In the genomic region with DNA sequence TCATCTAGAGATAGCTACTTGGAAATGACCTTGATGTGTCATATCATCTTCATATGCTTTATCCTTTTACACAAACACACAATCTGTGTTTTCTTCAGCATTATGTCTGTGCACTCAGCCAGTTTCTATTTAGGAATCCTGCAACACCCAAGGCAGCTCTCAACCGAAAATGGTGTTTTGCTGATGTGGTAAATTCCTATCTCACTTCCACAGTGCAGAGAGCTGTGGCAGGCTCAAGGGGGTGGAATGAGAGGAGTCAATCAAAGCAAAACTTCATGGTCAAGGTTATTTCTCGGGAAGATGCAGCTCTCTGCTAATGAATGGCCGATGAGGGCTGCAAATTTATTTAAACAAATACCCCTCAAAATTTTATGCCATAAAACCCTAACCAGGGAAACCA, we compare ENCODE assay signal across 41 cellular contexts. TPM values are rescaled to one million over a fixed set of nuclear protein-coding genes. Genes with fewer than 3 reads are reported as not detected.
"Had no signal": no experiment of that assay in that cellular context is flagged by ENCODE, and none has a peak within 500 bp of the region (broad histone marks: within the 10 kb centered on the region; RNA-seq: fewer than 3 reads in every experiment).

No MANE protein-coding gene starts in this region.

- H3K4me3 ChIP-seq: adrenal gland, body of pancreas, colonic mucosa, esophagus squamous epithelium, gastroesophageal sphincter had no signal

- H3K9me3 ChIP-seq: adrenal gland, body of pancreas, colonic mucosa, esophagus squamous epithelium, gastroesophageal sphincter had no signal

- FAIRE-seq: endometrium, endothelial cell of umbilical vein had no signal

- H3K36me3 Mint-ChIP-seq: activated CD4-positive, alpha-beta memory T cell treated with anti-CD3 and anti-CD28 coated beads for 36 hours; activated CD8-positive, alpha-beta memory T cell treated with anti-CD3 and anti-CD28 coated beads, Interleukin-2, amount 10 ng/mL, durations not matched to agents 7 days and 5 days; activated naive CD4-positive, alpha-beta T cell treated with anti-CD3 and anti-CD28 coated beads, Interleukin-2, amount 50 U/mL, for 24 hours; activated naive CD8-positive, alpha-beta T cell treated with anti-CD3 and anti-CD28 coated beads for 36 hours had no signal

- H3K4me3 Mint-ChIP-seq: activated CD4-positive, alpha-beta memory T cell treated with anti-CD3 and anti-CD28 coated beads for 36 hours; activated CD4-positive, alpha-beta T cell treated with anti-CD3 and anti-CD28 coated beads for 36 hours; activated CD4-positive, alpha-beta T cell treated with anti-CD3 and anti-CD28 coated beads, Interleukin-2, amount 10 ng/mL, durations not matched to agents 24 days and 14 days; activated CD8-positive, alpha-beta memory T cell treated with anti-CD3 and anti-CD28 coated beads, Interleukin-2, amount 10 ng/mL, durations not matched to agents 7 days and 5 days; activated CD8-positive, alpha-beta T cell treated with anti-CD3 and anti-CD28 coated beads, Interleukin-2, amount 10 ng/mL, durations not matched to agents 7 days and 5 days; activated naive CD4-positive, alpha-beta T cell treated with anti-CD3 and anti-CD28 coated beads for 36 hours; activated naive CD4-positive, alpha-beta T cell treated with anti-CD3 and anti-CD28 coated beads, Interleukin-2, amount 50 U/mL, for 24 hours; activated naive CD8-positive, alpha-beta T cell treated with anti-CD3 and anti-CD28 coated beads for 36 hours; activated naive CD8-positive, alpha-beta T cell treated with anti-CD3 and anti-CD28 coated beads, Interleukin-2, amount 50 U/mL, for 24 hours; activated T-helper 1 cell treated with anti-CD3 and anti-CD28 coated beads, Interleukin-12 subunit alpha, Interleukin-12 subunit beta, Interleukin-2, Interleukin-4 antibody, amounts not matched to agents 30 ng/mL and 10 ng/mL and 1 ng/mL, durations not matched to agents 14 hours and 24 hours and 36 hours; T-helper 17 cell; T-helper 2 cell treated with Interferon-gamma antibody and Interleukin-4, amounts not matched to agents 5 μg/mL and 100 μg/mL, for 36 hours had no signal

- DNase-seq: activated CD4-positive, alpha-beta memory T cell treated with anti-CD3 and anti-CD28 coated beads for 36 hours; activated CD4-positive, alpha-beta T cell treated with anti-CD3 and anti-CD28 coated beads for 36 hours; activated CD4-positive, alpha-beta T cell treated with anti-CD3 and anti-CD28 coated beads, Interleukin-2, amount 10 ng/mL, durations not matched to agents 24 days and 14 days; activated CD4-positive, CD25-positive, alpha-beta regulatory T cell; activated CD4-positive, CD25-positive, alpha-beta regulatory T cell treated with anti-CD3 and anti-CD28 coated beads, Interleukin-2, amount 50 U/mL, for 72 hours; activated CD8-positive, alpha-beta memory T cell treated with anti-CD3 and anti-CD28 coated beads, Interleukin-2, amount 10 ng/mL, durations not matched to agents 7 days and 5 days; activated CD8-positive, alpha-beta memory T cell treated with anti-CD3 and anti-CD28 coated beads, Interleukin-2, amount 50 U/mL, for 4 hours; activated CD8-positive, alpha-beta T cell treated with anti-CD3 and anti-CD28 coated beads, Interleukin-2, amount 10 ng/mL, durations not matched to agents 7 days and 5 days; activated effector memory CD4-positive, alpha-beta T cell treated with anti-CD3 and anti-CD28 coated beads, Interleukin-2, amount 50 U/mL, for 16 hours; activated naive CD4-positive, alpha-beta T cell treated with anti-CD3 and anti-CD28 coated beads for 36 hours; activated naive CD8-positive, alpha-beta T cell treated with anti-CD3 and anti-CD28 coated beads for 36 hours; activated naive CD8-positive, alpha-beta T cell treated with anti-CD3 and anti-CD28 coated beads, Interleukin-2, amount 50 U/mL, for 24 hours; activated T-cell treated with anti-CD3 and anti-CD28 coated beads, Interleukin-2, amount 50 U/mL, for 1 hour; activated T-cell treated with anti-CD3 and anti-CD28 coated beads, Interleukin-2, amount 50 U/mL, for 48 hours; adrenal gland; amygdala; aorta; body of pancreas; central memory CD4-positive, alpha-beta T cell; cerebellar nuclear complex; colonic mucosa; effector CD8-positive, alpha-beta T cell; esophagus squamous epithelium; foreskin melanocyte; T-helper 1 cell; T-helper 17 cell; T1000 had no signal

- H3K27ac Mint-ChIP-seq: activated CD4-positive, alpha-beta memory T cell treated with anti-CD3 and anti-CD28 coated beads for 36 hours; activated CD4-positive, alpha-beta T cell treated with anti-CD3 and anti-CD28 coated beads for 36 hours; activated CD4-positive, alpha-beta T cell treated with anti-CD3 and anti-CD28 coated beads, Interleukin-2, amount 10 ng/mL, durations not matched to agents 24 days and 14 days; activated CD8-positive, alpha-beta memory T cell treated with anti-CD3 and anti-CD28 coated beads, Interleukin-2, amount 10 ng/mL, durations not matched to agents 7 days and 5 days; activated CD8-positive, alpha-beta T cell treated with anti-CD3 and anti-CD28 coated beads, Interleukin-2, amount 10 ng/mL, durations not matched to agents 7 days and 5 days; activated naive CD4-positive, alpha-beta T cell treated with anti-CD3 and anti-CD28 coated beads for 36 hours; activated naive CD4-positive, alpha-beta T cell treated with anti-CD3 and anti-CD28 coated beads, Interleukin-2, amount 50 U/mL, for 24 hours; activated naive CD8-positive, alpha-beta T cell treated with anti-CD3 and anti-CD28 coated beads for 36 hours; activated naive CD8-positive, alpha-beta T cell treated with anti-CD3 and anti-CD28 coated beads, Interleukin-2, amount 50 U/mL, for 24 hours; activated T-helper 1 cell treated with anti-CD3 and anti-CD28 coated beads, Interleukin-12 subunit alpha, Interleukin-12 subunit beta, Interleukin-2, Interleukin-4 antibody, amounts not matched to agents 30 ng/mL and 10 ng/mL and 1 ng/mL, durations not matched to agents 14 hours and 24 hours and 36 hours; activated T-helper 2 cell treated with anti-CD3 and anti-CD28 coated beads, Interferon-gamma antibody, Interleukin-2, Interleukin-4, amounts not matched to agents 10 μg/mL and 5 μg/mL and 100 μg/mL, durations not matched to agents 14 hours and 24 hours and 36 hours; T-helper 17 cell; T-helper 2 cell treated with Interferon-gamma antibody and Interleukin-4, amounts not matched to agents 5 μg/mL and 100 μg/mL, for 36 hours had no signal

- H3K9me3 Mint-ChIP-seq: activated CD4-positive, alpha-beta T cell treated with anti-CD3 and anti-CD28 coated beads, Interleukin-2, amount 10 ng/mL, durations not matched to agents 24 days and 14 days; activated naive CD4-positive, alpha-beta T cell treated with anti-CD3 and anti-CD28 coated beads, Interleukin-2, amount 50 U/mL, for 24 hours had no signal

- H3K4me1 ChIP-seq: adrenal gland, colonic mucosa, esophagus squamous epithelium, gastroesophageal sphincter had no signal

- ATAC-seq: activated CD4-positive, alpha-beta T cell treated with anti-CD3 and anti-CD28 coated beads for 36 hours; activated CD8-positive, alpha-beta memory T cell treated with anti-CD3 and anti-CD28 coated beads, Interleukin-2, amount 10 ng/mL, durations not matched to agents 7 days and 5 days; activated CD8-positive, alpha-beta T cell treated with anti-CD3 and anti-CD28 coated beads, Interleukin-2, amount 10 ng/mL, durations not matched to agents 7 days and 5 days; activated naive CD8-positive, alpha-beta T cell treated with anti-CD3 and anti-CD28 coated beads, Interleukin-2, amount 50 U/mL, for 24 hours; body of pancreas; gastroesophageal sphincter; T-helper 17 cell had no signal

- H3K27me3 ChIP-seq: adrenal gland, body of pancreas, colonic mucosa, esophagus squamous epithelium, gastroesophageal sphincter had no signal

- H3K4me1 Mint-ChIP-seq: activated CD4-positive, alpha-beta T cell treated with anti-CD3 and anti-CD28 coated beads for 36 hours; activated CD4-positive, alpha-beta T cell treated with anti-CD3 and anti-CD28 coated beads, Interleukin-2, amount 10 ng/mL, durations not matched to agents 24 days and 14 days; activated CD8-positive, alpha-beta memory T cell treated with anti-CD3 and anti-CD28 coated beads, Interleukin-2, amount 10 ng/mL, durations not matched to agents 7 days and 5 days; activated naive CD4-positive, alpha-beta T cell treated with anti-CD3 and anti-CD28 coated beads, Interleukin-2, amount 50 U/mL, for 24 hours; activated naive CD8-positive, alpha-beta T cell treated with anti-CD3 and anti-CD28 coated beads for 36 hours; activated naive CD8-positive, alpha-beta T cell treated with anti-CD3 and anti-CD28 coated beads, Interleukin-2, amount 50 U/mL, for 24 hours; T-helper 17 cell had no signal

- H3K27me3 Mint-ChIP-seq: activated CD4-positive, alpha-beta memory T cell treated with anti-CD3 and anti-CD28 coated beads for 36 hours; activated CD4-positive, alpha-beta T cell treated with anti-CD3 and anti-CD28 coated beads, Interleukin-2, amount 10 ng/mL, durations not matched to agents 24 days and 14 days; activated CD8-positive, alpha-beta memory T cell treated with anti-CD3 and anti-CD28 coated beads, Interleukin-2, amount 10 ng/mL, durations not matched to agents 7 days and 5 days; activated naive CD8-positive, alpha-beta T cell treated with anti-CD3 and anti-CD28 coated beads for 36 hours; T-helper 17 cell had no signal

- H3K36me3 ChIP-seq: adrenal gland, colonic mucosa, esophagus squamous epithelium, gastroesophageal sphincter had no signal

- H3K27ac ChIP-seq: adrenal gland, body of pancreas, colonic mucosa, epithelial cell of prostate, esophagus squamous epithelium, gastroesophageal sphincter had no signal

RNA-seq across cellular contexts. Expression of a gene that starts 59.3 kb away (rescaled TPM):
- total RNA-seq: activated CD4-positive, alpha-beta memory T cell treated with anti-CD3 and anti-CD28 coated beads for 36 hours; activated CD4-positive, alpha-beta T cell treated with anti-CD3 and anti-CD28 coated beads for 36 hours; activated CD4-positive, alpha-beta T cell treated with anti-CD3 and anti-CD28 coated beads, Interleukin-2, amount 10 ng/mL, durations not matched to agents 24 days and 14 days; activated CD8-positive, alpha-beta memory T cell treated with anti-CD3 and anti-CD28 coated beads for 36 hours; activated CD8-positive, alpha-beta memory T cell treated with anti-CD3 and anti-CD28 coated beads, Interleukin-2, amount 10 ng/mL, durations not matched to agents 7 days and 5 days; activated CD8-positive, alpha-beta T cell treated with anti-CD3 and anti-CD28 coated beads, Interleukin-2, amount 10 ng/mL, durations not matched to agents 7 days and 5 days; activated naive CD4-positive, alpha-beta T cell treated with anti-CD3 and anti-CD28 coated beads for 36 hours; activated naive CD8-positive, alpha-beta T cell treated with anti-CD3 and anti-CD28 coated beads for 36 hours; activated T-helper 1 cell treated with anti-CD3 and anti-CD28 coated beads, Interleukin-12 subunit alpha, Interleukin-12 subunit beta, Interleukin-2, Interleukin-4 antibody, amounts not matched to agents 30 ng/mL and 10 ng/mL and 1 ng/mL, durations not matched to agents 14 hours and 24 hours and 36 hours; activated T-helper 2 cell treated with anti-CD3 and anti-CD28 coated beads, Interferon-gamma antibody, Interleukin-2, Interleukin-4, amounts not matched to agents 10 μg/mL and 5 μg/mL and 100 μg/mL, durations not matched to agents 14 hours and 24 hours and 36 hours; aorta; dermis microvascular lymphatic vessel endothelial cell; endothelial cell of umbilical vein; fibroblast of lung; fibroblast of villous mesenchyme; glomerular endothelial cell; T-helper 17 cell had no signal
- polyA plus RNA-seq: endothelial cell of umbilical vein, esophagus, fibroblast of lung had no signal
